Comparison of ENCODE assay signal across 8 cellular contexts in genomic region chr7:106153891-106154449, GRCh38. TPM values are rescaled to one million over a fixed set of nuclear protein-coding genes. Genes with fewer than 3 reads are reported as not detected.
A peak's percentile ranks its signal among the peaks of the same experiment; 100 is the strongest.
DNase-seq lines count a peak whose midpoint lies in the region; ATAC-seq, FAIRE-seq and TF ChIP-seq lines count a peak whose summit lies in the region.

No MANE protein-coding gene starts in this region.

- DNase-seq in CD4-positive, CD25-positive, alpha-beta regulatory T cell = peak; percentile 57 to 70 (median 64)
- DNase-seq in HTR-8/SVneo (ENCODE audit: insufficient read length, low spot score) (peak; percentile 69), activated T-cell treated with anti-CD3 and anti-CD28 coated beads for 24 hours (ENCODE audit: low read depth) (peak; percentile 67)
- peak; percentile 58 to 85 (median 72) for DNase-seq in naive thymus-derived CD8-positive, alpha-beta T cell
- peak; percentile 33 to 34 for DNase-seq in stimulated activated CD8-positive, alpha-beta memory T cell treated with anti-CD3 and anti-CD28 coated beads, Interleukin-7, amount 100 ng/mL, for 48 hours (ENCODE audit: extremely low read depth in 1 of 2, low read depth in 1 of 2)

- no peak overlapping the region for H3K4me3 Mint-ChIP-seq in CD4-positive, CD25-positive, alpha-beta regulatory T cell
- peak overlapping the region in 9 of 10 donors; percentile 4 to 68 (median 54) for H3K4me3 Mint-ChIP-seq in naive thymus-derived CD8-positive, alpha-beta T cell

- no peaks in the 10 kb centered on the region for H3K9me3 Mint-ChIP-seq in CD4-positive, CD25-positive, alpha-beta regulatory T cell
- H3K9me3 Mint-ChIP-seq in naive thymus-derived CD8-positive, alpha-beta T cell = no peaks in the 10 kb centered on the region

- no peaks in the 10 kb centered on the region for H4K20me1 ChIP-seq in OCI-LY3 (ENCODE audit: insufficient read depth, low read length)

- H3K4me2 ChIP-seq in OCI-LY3 (ENCODE audit: low read length) = peak overlapping the region; percentile 83

- FAIRE-seq in HTR-8/SVneo (lab: Jason Lieb, UNC) = no peak

- H3K36me3 ChIP-seq in CD4-positive, CD25-positive, alpha-beta regulatory T cell (ENCODE audit: control insufficient read depth, insufficient read depth, low read length) = no peaks in the 10 kb centered on the region
- H3K36me3 ChIP-seq in OCI-LY3 (replicated peaks; ENCODE audit: low read depth, low read length) = no peaks in the 10 kb centered on the region
- H3K36me3 ChIP-seq in esophagus (ENCODE audit: control insufficient read depth in 2 of 2, insufficient read depth in 2 of 2, low read length in 1 of 2) = no peaks in the 10 kb centered on the region

- peak overlapping the region in 1 of 3 donors; percentile 52 for H3K27ac Mint-ChIP-seq in CD4-positive, CD25-positive, alpha-beta regulatory T cell
- H3K27ac Mint-ChIP-seq in naive thymus-derived CD8-positive, alpha-beta T cell = peak overlapping the region in 2 of 10 donors; percentile 24 to 73

- H3K27ac ChIP-seq in CD4-positive, CD25-positive, alpha-beta regulatory T cell (ENCODE audit: insufficient read depth, low read length, poor library complexity, severe bottlenecking) = no peak overlapping the region
- H3K27ac ChIP-seq in OCI-LY3 (ENCODE audit: low read length) = no peak overlapping the region
- peak overlapping the region; percentile 4 to 47 for H3K27ac ChIP-seq in esophagus (ENCODE audit: low read depth in 2 of 2, low read length in 1 of 2)

- peaks cover 31% of the 10 kb centered on the region for H3K27me3 Mint-ChIP-seq in CD4-positive, CD25-positive, alpha-beta regulatory T cell
- H3K27me3 Mint-ChIP-seq in naive thymus-derived CD8-positive, alpha-beta T cell = peaks cover 7 to 22% (median 15%) of the 10 kb centered on the region in 5 donors

- POLR2A ChIA-PET in naive thymus-derived CD8-positive, alpha-beta T cell (lab: Charles Lee) = interaction anchor here (0.6 to 3.8 kb wide), 8 partner anchors 15 to 484 kb away, joined by 3 to 28 read pairs (median 4); partner anchors contain the start of gene SYPL1

- TF ChIP-seq CTCF in OCI-LY3 (IDR thresholded peaks at IDR 0.05; ENCODE audit: low read depth, low read length) = peak; percentile 97

- no peaks in the 10 kb centered on the region for H3K9me3 ChIP-seq in CD4-positive, CD25-positive, alpha-beta regulatory T cell (ENCODE audit: control insufficient read depth in 2 of 2, low read length in 2 of 2)
- H3K9me3 ChIP-seq in OCI-LY3 (ENCODE audit: insufficient read depth, low read length) (no peaks in the 10 kb centered on the region), esophagus (ENCODE audit: control insufficient read depth in 2 of 2, insufficient read depth in 1 of 2, low read depth in 1 of 2, low read length in 1 of 2) (no peaks in the 10 kb centered on the region)

- no peaks in the 10 kb centered on the region for H3K79me2 ChIP-seq in OCI-LY3 (ENCODE audit: low read length)

- H3K4me1 ChIP-seq in CD4-positive, CD25-positive, alpha-beta regulatory T cell (ENCODE audit: control insufficient read depth, insufficient read depth, low read length, poor library complexity, severe bottlenecking) = peaks cover 5% of the 10 kb centered on the region
- peaks cover 46% of the 10 kb centered on the region for H3K4me1 ChIP-seq in OCI-LY3 (ENCODE audit: low read length)
- peaks cover 4 to 5% of the 10 kb centered on the region in 2 donors for H3K4me1 ChIP-seq in esophagus (ENCODE audit: control insufficient read depth in 2 of 2, insufficient read depth in 2 of 2, low read length in 1 of 2)

- H3K4me1 Mint-ChIP-seq in CD4-positive, CD25-positive, alpha-beta regulatory T cell = peaks cover 0 to 4% (median under 1%) of the 10 kb centered on the region in 4 donors
- H3K4me1 Mint-ChIP-seq in naive thymus-derived CD8-positive, alpha-beta T cell = peaks cover 2 to 10% (median 6%) of the 10 kb centered on the region in 4 donors

- WGBS in esophagus, 2 donors = 49 to 52% methylated on average over 15 of the region's 15 CpGs

- peak overlapping the region; percentile 79; the same call in 1 of the 2 replicates for H2AFZ ChIP-seq in OCI-LY3 (ENCODE audit: low read depth, low read length)

- H3K4me3 ChIP-seq in CD4-positive, CD25-positive, alpha-beta regulatory T cell (ENCODE audit: low read depth, low read length) = no peak overlapping the region
- H3K4me3 ChIP-seq in OCI-LY3 (ENCODE audit: low read length) (peak overlapping the region; percentile 68), esophagus (ENCODE audit: low read depth in 1 of 2, low read length in 2 of 2) (no peak overlapping the region)

- no peaks in the 10 kb centered on the region for H3K36me3 Mint-ChIP-seq in CD4-positive, CD25-positive, alpha-beta regulatory T cell
- no peaks in the 10 kb centered on the region for H3K36me3 Mint-ChIP-seq in naive thymus-derived CD8-positive, alpha-beta T cell

- peaks cover 14% of the 10 kb centered on the region for H3K27me3 ChIP-seq in CD4-positive, CD25-positive, alpha-beta regulatory T cell (ENCODE audit: control insufficient read depth, insufficient read depth, low read length)
- peaks cover 9% of the 10 kb centered on the region; the same call in 1 of the 2 replicates for H3K27me3 ChIP-seq in OCI-LY3 (ENCODE audit: low read depth, low read length)
- H3K27me3 ChIP-seq in esophagus (ENCODE audit: control insufficient read depth in 1 of 2, insufficient read depth in 2 of 2, low read length in 2 of 2) = no peaks in the 10 kb centered on the region

- ATAC-seq in CD4-positive, CD25-positive, alpha-beta regulatory T cell (ENCODE audit: low read depth in 2 of 2) = peak; percentile 82 to 89
- peak; percentile 80 for ATAC-seq in GM19395 (IDR thresholded peaks at IDR 0.05; ENCODE audit: unreplicated experiment)
- ATAC-seq in naive thymus-derived CD8-positive, alpha-beta T cell = peak; percentile 90 to 98

- H3K9ac ChIP-seq in OCI-LY3 (ENCODE audit: low read length) = peak overlapping the region; percentile 9; the same call in 1 of the 2 replicates

RNA-seq across cellular contexts. Expression of gene SYPL1, which starts 41.9 kb away (rescaled TPM):
- total RNA-seq in CD4-positive, CD25-positive, alpha-beta regulatory T cell = 37.8 TPM
- 10 to 100 TPM; 56.7 to 80.7 (median 69.8) TPM for polyA plus RNA-seq in CD4-positive, CD25-positive, alpha-beta regulatory T cell
- 100 to 1,000 TPM in 1 of 2 donors, 10 to 100 TPM in 1; 66.3 to 101 TPM for polyA plus RNA-seq in esophagus
- 10 to 100 TPM; 56.8 to 58.4 TPM for total RNA-seq in naive thymus-derived CD8-positive, alpha-beta T cell
- 10 to 100 TPM; 67.5 to 78.4 (median 68.8) TPM for polyA plus RNA-seq in naive thymus-derived CD8-positive, alpha-beta T cell

Comparison
In these comparisons a context has a peak if more than half of its experiments do, and no peak if none do; other contexts are left out.
1. H3K27ac ChIP-seq: peak in esophagus (2 of 2); none in CD4-positive, CD25-positive, alpha-beta regulatory T cell (single experiment) and OCI-LY3 (single experiment).
2. H3K4me3 Mint-ChIP-seq: peak in naive thymus-derived CD8-positive, alpha-beta T cell (9 of 10); none in CD4-positive, CD25-positive, alpha-beta regulatory T cell (0 of 4).
3. Peak in every context shown above with its lines, with median percentiles within 50 percentile points of each other: ATAC-seq and DNase-seq.